Comparison of ENCODE assay signal across 11 cellular contexts in genomic region chr17:58325976-58326468, GRCh38. TPM values are rescaled to one million over a fixed set of nuclear protein-coding genes. Genes with fewer than 3 reads are reported as not detected.
DNase-seq lines count a peak whose midpoint lies in the region; ATAC-seq, FAIRE-seq and TF ChIP-seq lines count a peak whose summit lies in the region.
"Had no signal": no experiment of that assay in that cellular context is flagged by ENCODE, and none has a peak within 500 bp of the region (broad histone marks: within the 10 kb centered on the region; RNA-seq: fewer than 3 reads in every experiment).

No MANE protein-coding gene starts in this region.

- H3K4me3 Mint-ChIP-seq in activated naive CD4-positive, alpha-beta T cell treated with anti-CD3 and anti-CD28 coated beads for 36 hours = peak overlapping the region; percentile 5
- peak overlapping the region; percentile 85 for H3K4me3 Mint-ChIP-seq in central memory CD8-positive, alpha-beta T cell
- H3K4me3 Mint-ChIP-seq in stimulated activated effector memory CD8-positive, alpha-beta T cell treated with anti-CD3 and anti-CD28 coated beads, Interleukin-12 subunit alpha, Interleukin-12 subunit beta, amount 100 ng/mL, for 72 hours = peak overlapping the region; percentile 100

- H3K9me3 Mint-ChIP-seq in activated naive CD4-positive, alpha-beta T cell treated with anti-CD3 and anti-CD28 coated beads for 36 hours = no peaks in the 10 kb centered on the region
- no peaks in the 10 kb centered on the region for H3K9me3 Mint-ChIP-seq in central memory CD8-positive, alpha-beta T cell
- H3K9me3 Mint-ChIP-seq in stimulated activated effector memory CD8-positive, alpha-beta T cell treated with anti-CD3 and anti-CD28 coated beads, Interleukin-12 subunit alpha, Interleukin-12 subunit beta, amount 100 ng/mL, for 72 hours = no peaks in the 10 kb centered on the region

- H3K4me1 ChIP-seq in small intestine (ENCODE audit: control insufficient read depth in 2 of 2, insufficient read depth in 1 of 2, low read depth in 1 of 2, low read length in 1 of 2) = peaks cover 0 to 3% of the 10 kb centered on the region in 2 donors

- no peak overlapping the region for H3K27ac ChIP-seq in small intestine (ENCODE audit: low read depth in 1 of 2, low read length in 1 of 2)
- H3K27ac ChIP-seq: Peyer's patch had no signal

- peak; percentile 42 for DNase-seq in activated naive CD4-positive, alpha-beta T cell treated with anti-CD3 and anti-CD28 coated beads for 36 hours
- DNase-seq in activated naive CD4-positive, alpha-beta T cell treated with anti-CD3 and anti-CD28 coated beads, Interleukin-2, amount 50 U/mL, for 16 hours = no peak
- DNase-seq in NB4 (ENCODE audit: low read depth) (peak; percentile 60), small intestine (no peak), mucosa of gallbladder (ENCODE audit: low spot score) (no peak), left lobe of liver (ENCODE audit: low spot score) (no peak)
- DNase-seq in central memory CD8-positive, alpha-beta T cell (ENCODE audit: low spot score in 2 of 2) = no peak
- DNase-seq in stimulated activated effector memory CD8-positive, alpha-beta T cell treated with anti-CD3 and anti-CD28 coated beads, Interleukin-12 subunit alpha, Interleukin-12 subunit beta, amount 100 ng/mL, for 72 hours (ENCODE audit: low spot score in 2 of 2) = no peak
- DNase-seq: NCI-H1092, Peyer's patch had no signal

- intact Hi-C loops in activated naive CD4-positive, alpha-beta T cell treated with anti-CD3 and anti-CD28 coated beads for 36 hours (cut with micrococcal nuclease) = no loop called here

- no peak for TF ChIP-seq CTCF in NB4 (IDR thresholded peaks at IDR 0.05; ENCODE audit: low read depth, low read length)

- H3K36me3 Mint-ChIP-seq in activated naive CD4-positive, alpha-beta T cell treated with anti-CD3 and anti-CD28 coated beads for 36 hours (ENCODE audit: low read depth) = peaks cover 33% of the 10 kb centered on the region
- peaks cover 67% of the 10 kb centered on the region for H3K36me3 Mint-ChIP-seq in central memory CD8-positive, alpha-beta T cell (ENCODE audit: insufficient read depth)
- peaks cover 98% of the 10 kb centered on the region for H3K36me3 Mint-ChIP-seq in stimulated activated effector memory CD8-positive, alpha-beta T cell treated with anti-CD3 and anti-CD28 coated beads, Interleukin-12 subunit alpha, Interleukin-12 subunit beta, amount 100 ng/mL, for 72 hours

- no peak for ATAC-seq in central memory CD8-positive, alpha-beta T cell (replicated peaks; ENCODE audit: extremely low read depth, poor library complexity, severe bottlenecking)
- ATAC-seq in stimulated activated effector memory CD8-positive, alpha-beta T cell treated with anti-CD3 and anti-CD28 coated beads, Interleukin-12 subunit alpha, Interleukin-12 subunit beta, amount 100 ng/mL, for 72 hours = no peak
- no peak for ATAC-seq in left lobe of liver

- H3K36me3 ChIP-seq in small intestine (ENCODE audit: control insufficient read depth in 2 of 2, insufficient read depth in 2 of 2, low read length in 2 of 2) = no peaks in the 10 kb centered on the region
- H3K36me3 ChIP-seq: Peyer's patch had no signal

- no peaks in the 10 kb centered on the region for H3K9me3 ChIP-seq in small intestine (ENCODE audit: control insufficient read depth, low read depth)
- H3K9me3 ChIP-seq: Peyer's patch had no signal

- peaks cover 0 to 2% of the 10 kb centered on the region in 2 donors for H3K27me3 ChIP-seq in small intestine (ENCODE audit: control insufficient read depth in 2 of 2, insufficient read depth in 2 of 2, low read length in 2 of 2)
- H3K27me3 ChIP-seq: Peyer's patch had no signal

- H3K4me3 ChIP-seq in NB4 (ENCODE audit: low read depth, low read length) (peak overlapping the region; percentile 99), small intestine (ENCODE audit: low read depth in 1 of 2, low read length in 2 of 2) (no peak overlapping the region)
- H3K4me3 ChIP-seq: Peyer's patch had no signal

- CTCF ChIA-PET in activated naive CD4-positive, alpha-beta T cell treated with anti-CD3 and anti-CD28 coated beads for 36 hours (lab: Charles Lee) = interaction anchor here (0.8 to 3.8 kb wide), 7 partner anchors 9 to 91 kb away, joined by 4 to 37 read pairs (median 8); partner anchors contain the start of gene RNF43

- H3K27ac Mint-ChIP-seq in activated naive CD4-positive, alpha-beta T cell treated with anti-CD3 and anti-CD28 coated beads for 36 hours = no peak overlapping the region
- peak overlapping the region; percentile 91 for H3K27ac Mint-ChIP-seq in central memory CD8-positive, alpha-beta T cell (ENCODE audit: low read depth)
- H3K27ac Mint-ChIP-seq in stimulated activated effector memory CD8-positive, alpha-beta T cell treated with anti-CD3 and anti-CD28 coated beads, Interleukin-12 subunit alpha, Interleukin-12 subunit beta, amount 100 ng/mL, for 72 hours = peak overlapping the region; percentile 100

- peak; percentile 33 for TF ChIP-seq POLR2A in NB4 (IDR thresholded peaks at IDR 0.05; ENCODE audit: extremely low read depth, insufficient read length)

- peaks cover 4% of the 10 kb centered on the region for H3K27me3 Mint-ChIP-seq in activated naive CD4-positive, alpha-beta T cell treated with anti-CD3 and anti-CD28 coated beads for 36 hours (ENCODE audit: low read depth)
- no peaks in the 10 kb centered on the region for H3K27me3 Mint-ChIP-seq in central memory CD8-positive, alpha-beta T cell

- WGBS in small intestine, 3 donors = 74 to 81% (median 78%) methylated on average over 11 of the region's 11 CpGs

- FAIRE-seq in small intestine (lab: Jason Lieb, UNC) = no peak
- FAIRE-seq: GM18507 had no signal

- H3K4me1 Mint-ChIP-seq in activated naive CD4-positive, alpha-beta T cell treated with anti-CD3 and anti-CD28 coated beads for 36 hours (ENCODE audit: low read depth) = peaks cover 35% of the 10 kb centered on the region
- H3K4me1 Mint-ChIP-seq in central memory CD8-positive, alpha-beta T cell = peaks cover 59% of the 10 kb centered on the region
- H3K4me1 Mint-ChIP-seq in stimulated activated effector memory CD8-positive, alpha-beta T cell treated with anti-CD3 and anti-CD28 coated beads, Interleukin-12 subunit alpha, Interleukin-12 subunit beta, amount 100 ng/mL, for 72 hours = peaks cover 85% of the 10 kb centered on the region

RNA-seq across cellular contexts. Expression of gene TSPOAP1, which starts 2.6 kb away (rescaled TPM):
- 10 to 100 TPM; 18.5 to 20.0 TPM for total RNA-seq in activated naive CD4-positive, alpha-beta T cell treated with anti-CD3 and anti-CD28 coated beads for 36 hours
- 1 to 10 TPM in 2 of 3 donors, under 1 TPM in 1; 0.89 to 3.1 (median 2.2) TPM for polyA plus RNA-seq in small intestine
- total RNA-seq in mucosa of gallbladder (30.2 TPM), left lobe of liver (6.5 TPM)

RNA-seq across cellular contexts. Expression of gene SUPT4H1, which starts 26.0 kb away (rescaled TPM):
- total RNA-seq in activated naive CD4-positive, alpha-beta T cell treated with anti-CD3 and anti-CD28 coated beads for 36 hours = 10 to 100 TPM; 76.6 to 76.9 TPM
- 10 to 100 TPM; 70.3 to 79.8 (median 79.6) TPM for polyA plus RNA-seq in small intestine
- total RNA-seq in mucosa of gallbladder = 72.4 TPM
- 40.0 TPM for total RNA-seq in left lobe of liver

RNA-seq across cellular contexts. Expression of gene MPO, which starts 45.3 kb away (rescaled TPM):
- not detected for total RNA-seq in activated naive CD4-positive, alpha-beta T cell treated with anti-CD3 and anti-CD28 coated beads for 36 hours
- polyA plus RNA-seq in small intestine = under 1 TPM in 1 of 3 donors, not detected in 2; 0.12 TPM
- total RNA-seq in mucosa of gallbladder = 0.06 TPM
- 0.43 TPM for total RNA-seq in left lobe of liver

Comparison
In these comparisons a context has a peak if more than half of its experiments do, and no peak if none do; other contexts are left out.
1. DNase-seq: peak in activated naive CD4-positive, alpha-beta T cell treated with anti-CD3 and anti-CD28 coated beads for 36 hours (single experiment) and NB4 (single experiment); none in activated naive CD4-positive, alpha-beta T cell treated with anti-CD3 and anti-CD28 coated beads, Interleukin-2, amount 50 U/mL, for 16 hours (single experiment), central memory CD8-positive, alpha-beta T cell (0 of 2), stimulated activated effector memory CD8-positive, alpha-beta T cell treated with anti-CD3 and anti-CD28 coated beads, Interleukin-12 subunit alpha, Interleukin-12 subunit beta, amount 100 ng/mL, for 72 hours (0 of 2), small intestine (single experiment), mucosa of gallbladder (single experiment) and left lobe of liver (single experiment).
2. H3K4me3 Mint-ChIP-seq: peak in every context shown above with its lines; median percentile 100 in stimulated activated effector memory CD8-positive, alpha-beta T cell treated with anti-CD3 and anti-CD28 coated beads, Interleukin-12 subunit alpha, Interleukin-12 subunit beta, amount 100 ng/mL, for 72 hours; 85 in central memory CD8-positive, alpha-beta T cell; 5 in activated naive CD4-positive, alpha-beta T cell treated with anti-CD3 and anti-CD28 coated beads for 36 hours.